22 cellular contexts compared by ENCODE assay signal in the genomic region with DNA sequence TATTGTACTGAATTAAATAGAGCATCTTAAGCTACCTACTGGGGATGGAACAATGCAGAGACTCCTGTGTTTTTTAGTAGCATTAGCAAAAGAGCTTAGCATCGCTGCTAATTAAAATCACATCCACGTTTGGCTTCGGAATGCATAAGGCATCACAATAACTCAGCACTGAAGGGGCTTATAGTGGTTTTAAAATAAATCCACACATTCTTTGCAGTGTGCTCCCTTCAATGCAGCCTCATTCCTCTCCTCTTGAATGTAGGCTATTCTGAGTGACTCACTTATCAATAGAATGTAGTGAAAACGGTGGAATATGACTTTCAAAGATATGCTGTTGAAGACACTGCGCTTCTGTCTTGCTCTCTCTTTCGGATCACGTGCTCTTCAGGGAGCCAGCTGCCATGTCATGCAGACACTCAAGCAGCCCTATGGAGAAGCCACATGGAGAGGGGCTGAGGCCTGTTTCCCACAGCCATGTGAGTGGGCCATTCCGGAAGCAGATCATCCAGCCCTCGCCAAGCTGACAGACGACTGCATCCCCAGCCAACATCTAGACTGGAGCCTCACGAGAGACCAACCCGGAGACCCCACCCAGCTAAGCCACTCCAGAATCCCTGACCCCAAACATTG.
DNase-seq lines count a peak whose midpoint lies in the region; ATAC-seq and TF ChIP-seq lines count a peak whose summit lies in the region.
"Had no signal": no experiment of that assay in that cellular context is flagged by ENCODE, and none has a peak within 500 bp of the region (broad histone marks: within the 10 kb centered on the region; RNA-seq: fewer than 3 reads in every experiment).

No MANE protein-coding gene starts in this region.

- H3K27me3 Mint-ChIP-seq in activated CD8-positive, alpha-beta T cell treated with anti-CD3 and anti-CD28 coated beads, Interleukin-2, amount 10 ng/mL, durations not matched to agents 7 days and 5 days (ENCODE audit: low read depth) = peaks cover 14% of the 10 kb centered on the region
- H3K27me3 Mint-ChIP-seq in activated CD8-positive, alpha-beta T cell treated with anti-CD3 and anti-CD28 coated beads for 36 hours = peaks cover 2% of the 10 kb centered on the region
- peaks cover 3% of the 10 kb centered on the region for H3K27me3 Mint-ChIP-seq in glutamatergic neuron (ENCODE audit: unreplicated experiment)

- no peaks in the 10 kb centered on the region for H3K9me3 Mint-ChIP-seq in activated CD8-positive, alpha-beta T cell treated with anti-CD3 and anti-CD28 coated beads, Interleukin-2, amount 10 ng/mL, durations not matched to agents 7 days and 5 days (ENCODE audit: insufficient read depth)
- H3K9me3 Mint-ChIP-seq in activated CD8-positive, alpha-beta T cell treated with anti-CD3 and anti-CD28 coated beads for 36 hours = no peaks in the 10 kb centered on the region
- H3K9me3 Mint-ChIP-seq in glutamatergic neuron (ENCODE audit: unreplicated experiment) = peaks cover 2% of the 10 kb centered on the region
- H3K9me3 Mint-ChIP-seq: CD8-positive, alpha-beta T cell; HFFc6; IgD-negative memory B cell had no signal

- TF ChIP-seq POLR2A in vagina (IDR thresholded peaks at IDR 0.05) = no peak

- CTCF ChIA-PET in activated CD8-positive, alpha-beta T cell treated with anti-CD3 and anti-CD28 coated beads, Interleukin-2, amount 10 ng/mL, durations not matched to agents 7 days and 5 days (lab: Charles Lee) = no interaction called here
- CTCF ChIA-PET in activated CD8-positive, alpha-beta T cell treated with anti-CD3 and anti-CD28 coated beads for 36 hours (lab: Charles Lee) = interaction anchor here (1.3 to 1.4 kb wide), 2 partner anchors 12 to 83 kb away, joined by 3 read pairs; no protein-coding TSS in a partner anchor

- TF ChIP-seq CTCF in activated CD8-positive, alpha-beta T cell treated with anti-CD3 and anti-CD28 coated beads for 36 hours (IDR thresholded peaks at IDR 0.05) = no peak
- TF ChIP-seq CTCF in glutamatergic neuron (IDR thresholded peaks at IDR 0.05; ENCODE audit: partially characterized antibody, unreplicated experiment) (no peak), retinal pigment epithelial cell (conservative IDR thresholded peaks at IDR 0.05; ENCODE audit: low read depth, low read length) (no peak), vagina (IDR thresholded peaks at IDR 0.05) (no peak)

- H3K27me3 ChIP-seq in vagina = no peaks in the 10 kb centered on the region
- H3K27me3 ChIP-seq: BLaER1 had no signal

- no peak overlapping the region for H3K27ac ChIP-seq in vagina
- H3K27ac ChIP-seq: BLaER1 had no signal

- no peak overlapping the region for H3K27ac Mint-ChIP-seq in activated CD8-positive, alpha-beta T cell treated with anti-CD3 and anti-CD28 coated beads, Interleukin-2, amount 10 ng/mL, durations not matched to agents 7 days and 5 days
- no peak overlapping the region for H3K27ac Mint-ChIP-seq in activated CD8-positive, alpha-beta T cell treated with anti-CD3 and anti-CD28 coated beads for 36 hours
- H3K27ac Mint-ChIP-seq in glutamatergic neuron (ENCODE audit: unreplicated experiment) = peak overlapping the region; percentile 71
- H3K27ac Mint-ChIP-seq: CD8-positive, alpha-beta T cell; HFFc6; IgD-negative memory B cell had no signal

- DNase-seq in activated CD8-positive, alpha-beta T cell treated with anti-CD3 and anti-CD28 coated beads, Interleukin-2, amount 10 ng/mL, durations not matched to agents 7 days and 5 days = peak; percentile 3
- no peak for DNase-seq in activated CD8-positive, alpha-beta T cell treated with anti-CD3 and anti-CD28 coated beads for 36 hours
- peak; percentile 66 for DNase-seq in astrocyte of the hippocampus (ENCODE audit: low read depth, low spot score)
- peak; percentile 31 for DNase-seq in glutamatergic neuron
- DNase-seq in retinal pigment epithelial cell (ENCODE audit: low read depth) = peak; percentile 93
- no peak for DNase-seq in NCI-H1105 (lab: John Stamatoyannopoulos, UW)
- no peak for DNase-seq in C1 segment of cervical spinal cord (lab: John Stamatoyannopoulos, UW)
- no peak for DNase-seq in vagina (ENCODE audit: extremely low spot score in 2 of 2)
- DNase-seq: 8988T; CD8-positive, alpha-beta T cell; COR-L47; DMS 273 treated with DMSO at 0.1 percent for 48 hours; DMS53; DND-41; EL; GOT3; H7; HFFc6 had no signal

- POLR2A ChIA-PET in activated CD8-positive, alpha-beta T cell treated with anti-CD3 and anti-CD28 coated beads, Interleukin-2, amount 10 ng/mL, durations not matched to agents 7 days and 5 days (lab: Charles Lee) = no interaction called here
- POLR2A ChIA-PET in activated CD8-positive, alpha-beta T cell treated with anti-CD3 and anti-CD28 coated beads for 36 hours (lab: Charles Lee) = no interaction called here

- no peaks in the 10 kb centered on the region for H3K36me3 ChIP-seq in vagina
- H3K36me3 ChIP-seq: BLaER1 had no signal

- intact Hi-C loops in activated CD8-positive, alpha-beta T cell treated with anti-CD3 and anti-CD28 coated beads for 36 hours (cut with micrococcal nuclease) = no loop called here
- intact Hi-C loops in vagina (cut with DNase I) = no loop called here

- H3K9me3 ChIP-seq in vagina = no peaks in the 10 kb centered on the region
- H3K9me3 ChIP-seq: BLaER1 had no signal

- H3K4me3 ChIP-seq in retinal pigment epithelial cell (ENCODE audit: low read length) = no peak overlapping the region
- no peak overlapping the region for H3K4me3 ChIP-seq in vagina
- H3K4me3 ChIP-seq: BLaER1 had no signal

- H3K36me3 Mint-ChIP-seq in activated CD8-positive, alpha-beta T cell treated with anti-CD3 and anti-CD28 coated beads, Interleukin-2, amount 10 ng/mL, durations not matched to agents 7 days and 5 days (ENCODE audit: low read depth) = no peaks in the 10 kb centered on the region
- H3K36me3 Mint-ChIP-seq in activated CD8-positive, alpha-beta T cell treated with anti-CD3 and anti-CD28 coated beads for 36 hours (ENCODE audit: low read depth) = no peaks in the 10 kb centered on the region
- no peaks in the 10 kb centered on the region for H3K36me3 Mint-ChIP-seq in glutamatergic neuron (ENCODE audit: unreplicated experiment)
- H3K36me3 Mint-ChIP-seq: CD8-positive, alpha-beta T cell had no signal

- H3K4me1 ChIP-seq in vagina = no peaks in the 10 kb centered on the region
- H3K4me1 ChIP-seq: BLaER1 had no signal

- no peak overlapping the region for H3K4me3 Mint-ChIP-seq in activated CD8-positive, alpha-beta T cell treated with anti-CD3 and anti-CD28 coated beads, Interleukin-2, amount 10 ng/mL, durations not matched to agents 7 days and 5 days
- no peak overlapping the region for H3K4me3 Mint-ChIP-seq in activated CD8-positive, alpha-beta T cell treated with anti-CD3 and anti-CD28 coated beads for 36 hours
- H3K4me3 Mint-ChIP-seq in glutamatergic neuron (ENCODE audit: unreplicated experiment) = no peak overlapping the region
- H3K4me3 Mint-ChIP-seq: CD8-positive, alpha-beta T cell; HFFc6; IgD-negative memory B cell had no signal

- no peak for ATAC-seq in activated CD8-positive, alpha-beta T cell treated with anti-CD3 and anti-CD28 coated beads, Interleukin-2, amount 10 ng/mL, durations not matched to agents 7 days and 5 days
- no peak for ATAC-seq in activated CD8-positive, alpha-beta T cell treated with anti-CD3 and anti-CD28 coated beads for 36 hours
- ATAC-seq: CD8-positive, alpha-beta T cell; HCT116; HepG2 had no signal

- H3K4me1 Mint-ChIP-seq in activated CD8-positive, alpha-beta T cell treated with anti-CD3 and anti-CD28 coated beads, Interleukin-2, amount 10 ng/mL, durations not matched to agents 7 days and 5 days (ENCODE audit: low read depth) = no peaks in the 10 kb centered on the region
- peaks cover 5% of the 10 kb centered on the region for H3K4me1 Mint-ChIP-seq in activated CD8-positive, alpha-beta T cell treated with anti-CD3 and anti-CD28 coated beads for 36 hours (ENCODE audit: low read depth)
- peaks cover 24% of the 10 kb centered on the region for H3K4me1 Mint-ChIP-seq in glutamatergic neuron (ENCODE audit: low read depth, unreplicated experiment)

Comparison
In these comparisons a context has a peak if more than half of its experiments do, and no peak if none do; other contexts are left out.
1. DNase-seq: peak in activated CD8-positive, alpha-beta T cell treated with anti-CD3 and anti-CD28 coated beads, Interleukin-2, amount 10 ng/mL, durations not matched to agents 7 days and 5 days (single experiment), astrocyte of the hippocampus (single experiment), glutamatergic neuron (single experiment) and retinal pigment epithelial cell (single experiment); none in activated CD8-positive, alpha-beta T cell treated with anti-CD3 and anti-CD28 coated beads for 36 hours (single experiment), NCI-H1105 (single experiment), C1 segment of cervical spinal cord (0 of 14) and vagina (0 of 2).